Comparison of ENCODE assay signal across 8 cellular contexts in genomic region chr7:23181684-23182553, GRCh38. TPM values are rescaled to one million over a fixed set of nuclear protein-coding genes. Genes with fewer than 3 reads are reported as not detected.
A peak's percentile ranks its signal among the peaks of the same experiment; 100 is the strongest.
DNase-seq lines count a peak whose midpoint lies in the region; ATAC-seq and TF ChIP-seq lines count a peak whose summit lies in the region.

Gene NUP42, plus strand, starts transcription at chr7:23182048. Its CDS starts 38 bp downstream, at chr7:23182086.

- ATAC-seq in HG03196 (IDR thresholded peaks at IDR 0.05; ENCODE audit: unreplicated experiment): peak; percentile 95
- ATAC-seq in activated B cell treated with CpG ODN at 0.5 μM for 24 hours (ENCODE audit: low read depth): peak; percentile 90

- CTCF ChIA-PET in activated B cell treated with CpG ODN at 0.5 μM for 24 hours (lab: Charles Lee): no interaction called here

- no peaks in the 10 kb centered on the region for H3K9me3 Mint-ChIP-seq in activated B cell treated with CpG ODN at 0.5 μM for 24 hours
- H3K9me3 Mint-ChIP-seq in immature natural killer cell: peaks cover 0 to 2% (median 0%) of the 10 kb centered on the region in 6 donors

- in situ Hi-C loops in GM18951 (cut with MboI; ENCODE audit: low sequenced_read_pairs, unreplicated experiment): no loop called here

- TF ChIP-seq POLR2A in GM18951 (IDR thresholded peaks at IDR 0.05; ENCODE audit: extremely low read depth, insufficient read depth, insufficient read length): peak; percentile 84

- H3K36me3 Mint-ChIP-seq in activated B cell treated with CpG ODN at 0.5 μM for 24 hours (ENCODE audit: low read depth) (peaks cover 29% of the 10 kb centered on the region), immature natural killer cell (no peaks in the 10 kb centered on the region)

- H3K4me3 Mint-ChIP-seq in activated B cell treated with CpG ODN at 0.5 μM for 24 hours (peak within 1 kb of the TSS; percentile 94), immature natural killer cell (peak within 1 kb of the TSS; percentile 93 to 99 (median 96))

- POLR2A ChIA-PET in activated B cell treated with CpG ODN at 0.5 μM for 24 hours (lab: Charles Lee): interaction anchor here (0.6 to 3.3 kb wide), 13 partner anchors 9 to 1755 kb away, joined by 3 to 58 read pairs (median 3); partner anchors contain the start of genes KLHL7, MALSU1 and SP4

- DNase-seq in AG08395 (ENCODE audit: low spot score): peak; percentile 97
- DNase-seq in NCI-H345 (lab: John Stamatoyannopoulos, UW): peak; percentile 99
- DNase-seq in activated B cell treated with CpG ODN at 0.5 μM for 24 hours: peak; percentile 90
- DNase-seq in caudate nucleus (lab: John Stamatoyannopoulos, UW): peak; percentile 27 to 95 (median 87)
- peak; percentile 95 for DNase-seq in immature natural killer cell
- peak; percentile 99 for DNase-seq in smooth muscle cell of the brain vasculature (ENCODE audit: low read depth, low spot score)

- peak within 1 kb of the TSS; percentile 84 for H3K27ac ChIP-seq in caudate nucleus (ENCODE audit: low read depth, low read length)

- H3K27ac Mint-ChIP-seq in activated B cell treated with CpG ODN at 0.5 μM for 24 hours (peak within 1 kb of the TSS; percentile 100), immature natural killer cell (peak within 1 kb of the TSS; percentile 97 to 99 (median 98))

- H3K4me1 Mint-ChIP-seq in activated B cell treated with CpG ODN at 0.5 μM for 24 hours (peaks cover 28% of the 10 kb centered on the region), immature natural killer cell (peaks cover 35 to 64% of the 10 kb centered on the region in 2 donors)

- H3K27me3 Mint-ChIP-seq in activated B cell treated with CpG ODN at 0.5 μM for 24 hours (no peaks in the 10 kb centered on the region), immature natural killer cell (ENCODE audit: low read depth in 3 of 3) (peaks cover 8 to 19% (median 16%) of the 10 kb centered on the region in 3 donors)

- intact Hi-C loops in activated B cell treated with CpG ODN at 0.5 μM for 24 hours (cut with micrococcal nuclease): loop anchor here (1.0 to 5.0 kb wide), 12 partner anchors 77 to 1945 kb away; partner anchors contain the start of genes CCDC126, CDCA7L, CYCS and HYCC1

- TF ChIP-seq CTCF in activated B cell treated with CpG ODN at 0.5 μM for 24 hours (IDR thresholded peaks at IDR 0.05): no peak

RNA-seq across cellular contexts. Expression of gene NUP42, which starts in this region (rescaled TPM):
- total RNA-seq in activated B cell treated with CpG ODN at 0.5 μM for 24 hours: 39.2 and 50.6 TPM in 2 replicates
- polyA plus RNA-seq in immature natural killer cell: 10 to 100 TPM; 48.7 to 64.0 (median 53.5) TPM

Comparison
In these comparisons a context has a peak if more than half of its experiments do, and no peak if none do; other contexts are left out.
1. Peak in every context shown above with its lines: DNase-seq, ATAC-seq and H3K27ac ChIP-seq.